Comparison of ENCODE assay signal across 21 cellular contexts in the genomic region with DNA sequence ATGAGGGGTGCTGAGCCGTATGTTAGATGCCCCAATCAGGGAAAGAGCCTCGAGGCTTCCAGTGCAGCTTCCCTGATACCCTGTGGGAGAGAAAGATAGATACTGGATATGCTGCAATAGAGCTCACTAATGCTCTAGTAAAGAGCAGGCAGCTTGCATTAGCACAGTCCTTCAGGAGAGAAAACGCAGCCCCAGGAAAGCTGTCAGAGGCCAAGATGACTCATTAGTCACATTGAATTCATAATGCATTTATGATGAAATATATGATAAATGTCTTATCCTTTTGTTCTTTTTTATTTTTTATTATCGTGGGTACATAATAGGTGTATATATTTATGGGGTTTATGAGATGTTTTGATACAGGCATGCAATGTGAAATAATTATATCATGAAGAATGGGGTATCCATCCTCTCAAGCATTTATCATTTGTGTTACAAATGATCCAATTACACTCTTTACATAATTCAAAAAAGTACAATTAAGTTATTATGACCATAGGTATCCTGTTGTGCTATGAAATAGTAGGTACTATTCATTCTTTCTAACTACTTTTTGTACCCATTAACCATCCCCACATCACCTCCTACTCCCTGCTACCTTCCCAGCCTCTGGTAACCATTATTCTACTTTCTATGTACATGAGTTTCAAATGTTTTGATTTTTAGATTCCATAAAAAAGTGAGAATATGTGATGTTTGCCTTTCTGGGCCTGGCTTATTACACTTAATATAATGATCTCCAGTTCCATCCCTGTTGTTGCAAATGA.
DNase-seq lines count a peak whose midpoint lies in the region; ATAC-seq and TF ChIP-seq lines count a peak whose summit lies in the region.
"Had no signal": no experiment of that assay in that cellular context is flagged by ENCODE, and none has a peak within 500 bp of the region (broad histone marks: within the 10 kb centered on the region; RNA-seq: fewer than 3 reads in every experiment).

No MANE protein-coding gene starts in this region.

- WGBS in mammary epithelial cell (ENCODE audit: low coverage, missing lambda C conversion rate) = 18% methylated on average over 4 of the region's 4 CpGs

- H3K4me3 ChIP-seq in right atrium auricular region (no peak overlapping the region), mammary epithelial cell (replicated peaks in 1 of 3; ENCODE audit: insufficient read depth in 1 of 3, low read depth in 2 of 3, low read length in 3 of 3) (no peak overlapping the region), fibroblast of villous mesenchyme (ENCODE audit: low read depth, low read length) (no peak overlapping the region)
- H3K4me3 ChIP-seq: heart right ventricle, neural progenitor cell, uterus had no signal

- no peaks in the 10 kb centered on the region for H3K36me3 ChIP-seq in right atrium auricular region
- H3K36me3 ChIP-seq in mammary epithelial cell (ENCODE audit: insufficient read depth, low read length) = no peaks in the 10 kb centered on the region
- H3K36me3 ChIP-seq: heart right ventricle, neural progenitor cell, uterus had no signal

- no peaks in the 10 kb centered on the region for H4K20me1 ChIP-seq in mammary epithelial cell (ENCODE audit: insufficient read depth, low read length)

- CTCF ChIA-PET in mammary epithelial cell (lab: Charles Lee; ENCODE audit: low non-redundant PET) = no interaction called here

- no peaks in the 10 kb centered on the region for H3K79me2 ChIP-seq in mammary epithelial cell (ENCODE audit: insufficient read depth, low read length)

- H3K36me3 Mint-ChIP-seq in activated naive CD8-positive, alpha-beta T cell treated with anti-CD3 and anti-CD28 coated beads for 36 hours = no peaks in the 10 kb centered on the region
- no peaks in the 10 kb centered on the region for H3K36me3 Mint-ChIP-seq in glutamatergic neuron (ENCODE audit: unreplicated experiment)
- H3K36me3 Mint-ChIP-seq: neural progenitor cell had no signal

- DNase-seq in right atrium auricular region (ENCODE audit: low spot score) (peak; percentile 46), left ventricle myocardium superior (no peak), mammary epithelial cell (peak; percentile 68), fibroblast of villous mesenchyme (ENCODE audit: low read depth) (peak; percentile 27), glutamatergic neuron (no peak)
- DNase-seq in activated naive CD8-positive, alpha-beta T cell treated with anti-CD3 and anti-CD28 coated beads for 36 hours = no peak
- no peak for DNase-seq in effector CD4-positive, alpha-beta T cell
- DNase-seq: ACHN; activated CD8-positive, alpha-beta T cell treated with anti-CD3 and anti-CD28 coated beads for 36 hours; activated naive CD8-positive, alpha-beta T cell treated with anti-CD3 and anti-CD28 coated beads, Interleukin-2, amount 50 U/mL, for 24 hours; GOT3; heart right ventricle; islet precursor cell; mesendoderm; retina; Right ventricle myocardium superior; stimulated activated naive CD8-positive, alpha-beta T cell treated with anti-CD3 and anti-CD28 coated beads, Interleukin-15, amount 100 ng/mL, for 72 hours; uterus had no signal

- H3K9me3 Mint-ChIP-seq in activated naive CD8-positive, alpha-beta T cell treated with anti-CD3 and anti-CD28 coated beads for 36 hours = no peaks in the 10 kb centered on the region
- peaks cover 5% of the 10 kb centered on the region for H3K9me3 Mint-ChIP-seq in glutamatergic neuron (ENCODE audit: unreplicated experiment)
- H3K9me3 Mint-ChIP-seq: activated CD8-positive, alpha-beta T cell treated with anti-CD3 and anti-CD28 coated beads for 36 hours; activated naive CD8-positive, alpha-beta T cell treated with anti-CD3 and anti-CD28 coated beads, Interleukin-2, amount 50 U/mL, for 24 hours; IgD-negative memory B cell; neural progenitor cell; stimulated activated naive CD8-positive, alpha-beta T cell treated with anti-CD3 and anti-CD28 coated beads, Interleukin-15, amount 100 ng/mL, for 72 hours had no signal

- H3K4me3 Mint-ChIP-seq in activated naive CD8-positive, alpha-beta T cell treated with anti-CD3 and anti-CD28 coated beads for 36 hours = no peak overlapping the region
- H3K4me3 Mint-ChIP-seq in glutamatergic neuron (ENCODE audit: unreplicated experiment) = no peak overlapping the region
- H3K4me3 Mint-ChIP-seq: activated CD8-positive, alpha-beta T cell treated with anti-CD3 and anti-CD28 coated beads for 36 hours; activated naive CD8-positive, alpha-beta T cell treated with anti-CD3 and anti-CD28 coated beads, Interleukin-2, amount 50 U/mL, for 24 hours; IgD-negative memory B cell; neural progenitor cell; stimulated activated naive CD8-positive, alpha-beta T cell treated with anti-CD3 and anti-CD28 coated beads, Interleukin-15, amount 100 ng/mL, for 72 hours had no signal

- no peak overlapping the region for H3K9ac ChIP-seq in mammary epithelial cell (ENCODE audit: insufficient read depth, low read length)
- H3K9ac ChIP-seq: neural progenitor cell had no signal

- ATAC-seq in left ventricle myocardium superior (no peak), HG02840 (IDR thresholded peaks at IDR 0.05; ENCODE audit: low FRiP score, unreplicated experiment) (no peak)
- ATAC-seq: activated CD8-positive, alpha-beta T cell treated with anti-CD3 and anti-CD28 coated beads for 36 hours; activated naive CD8-positive, alpha-beta T cell treated with anti-CD3 and anti-CD28 coated beads, Interleukin-2, amount 50 U/mL, for 24 hours; heart right ventricle; stimulated activated naive CD8-positive, alpha-beta T cell treated with anti-CD3 and anti-CD28 coated beads, Interleukin-15, amount 100 ng/mL, for 72 hours had no signal

- no peak overlapping the region for H3K27ac Mint-ChIP-seq in activated naive CD8-positive, alpha-beta T cell treated with anti-CD3 and anti-CD28 coated beads for 36 hours
- no peak overlapping the region for H3K27ac Mint-ChIP-seq in glutamatergic neuron (ENCODE audit: unreplicated experiment)
- H3K27ac Mint-ChIP-seq: activated CD8-positive, alpha-beta T cell treated with anti-CD3 and anti-CD28 coated beads for 36 hours; activated naive CD8-positive, alpha-beta T cell treated with anti-CD3 and anti-CD28 coated beads, Interleukin-2, amount 50 U/mL, for 24 hours; neural progenitor cell; stimulated activated naive CD8-positive, alpha-beta T cell treated with anti-CD3 and anti-CD28 coated beads, Interleukin-15, amount 100 ng/mL, for 72 hours had no signal

- no peak overlapping the region for H3K27ac ChIP-seq in right atrium auricular region
- H3K27ac ChIP-seq in mammary epithelial cell (ENCODE audit: insufficient read depth, low read depth, low read length) = no peak overlapping the region
- H3K27ac ChIP-seq: heart right ventricle, neural progenitor cell, uterus had no signal

- peaks cover 26% of the 10 kb centered on the region for H3K27me3 Mint-ChIP-seq in activated naive CD8-positive, alpha-beta T cell treated with anti-CD3 and anti-CD28 coated beads for 36 hours
- no peaks in the 10 kb centered on the region for H3K27me3 Mint-ChIP-seq in glutamatergic neuron (ENCODE audit: unreplicated experiment)
- H3K27me3 Mint-ChIP-seq: IgD-negative memory B cell had no signal

- H3K9me3 ChIP-seq in right atrium auricular region = no peaks in the 10 kb centered on the region
- H3K9me3 ChIP-seq in mammary epithelial cell (replicated peaks; ENCODE audit: insufficient read depth, low read length) = no peaks in the 10 kb centered on the region
- H3K9me3 ChIP-seq: heart right ventricle, uterus had no signal

- H3K4me2 ChIP-seq in mammary epithelial cell (ENCODE audit: insufficient read depth, low read depth, low read length) = no peak overlapping the region
- H3K4me2 ChIP-seq: neural progenitor cell had no signal

- intact Hi-C loops in left ventricle myocardium superior (cut with micrococcal nuclease) = no loop called here
- intact Hi-C loops in mammary epithelial cell (cut with micrococcal nuclease) = no loop called here

- dilution Hi-C loops in mammary epithelial cell (cut with HindIII; ENCODE audit: low sequenced_read_pairs) = no loop called here

- H3K27me3 ChIP-seq in right atrium auricular region = no peaks in the 10 kb centered on the region
- H3K27me3 ChIP-seq in mammary epithelial cell (ENCODE audit: insufficient read depth, low read length) = no peaks in the 10 kb centered on the region
- H3K27me3 ChIP-seq: uterus had no signal

- H3K4me1 Mint-ChIP-seq in activated naive CD8-positive, alpha-beta T cell treated with anti-CD3 and anti-CD28 coated beads for 36 hours = no peaks in the 10 kb centered on the region
- H3K4me1 Mint-ChIP-seq in glutamatergic neuron (ENCODE audit: low read depth, unreplicated experiment) = peaks cover 10% of the 10 kb centered on the region
- H3K4me1 Mint-ChIP-seq: activated naive CD8-positive, alpha-beta T cell treated with anti-CD3 and anti-CD28 coated beads, Interleukin-2, amount 50 U/mL, for 24 hours; stimulated activated naive CD8-positive, alpha-beta T cell treated with anti-CD3 and anti-CD28 coated beads, Interleukin-15, amount 100 ng/mL, for 72 hours had no signal

- in situ Hi-C loops in mammary epithelial cell (cut with MboI; ENCODE audit: low sequenced_read_pairs in 2 of 2) = no loop called here

- H3K4me1 ChIP-seq in right atrium auricular region (no peaks in the 10 kb centered on the region), mammary epithelial cell (ENCODE audit: insufficient read depth, low read length) (peaks cover 29% of the 10 kb centered on the region)
- H3K4me1 ChIP-seq: heart right ventricle, neural progenitor cell, uterus had no signal

- TF ChIP-seq CTCF in right atrium auricular region (IDR thresholded peaks at IDR 0.05) (no peak), mammary epithelial cell (conservative IDR thresholded peaks at IDR 0.05 in 1 of 2, IDR thresholded peaks at IDR 0.05 in 1 of 2; ENCODE audit: extremely low read depth in 1 of 2, insufficient read depth in 1 of 2, low read depth in 1 of 2, low read length in 2 of 2) (no peak), fibroblast of villous mesenchyme (IDR thresholded peaks at IDR 0.05; ENCODE audit: insufficient read depth, low read depth, low read length) (no peak), glutamatergic neuron (IDR thresholded peaks at IDR 0.05; ENCODE audit: partially characterized antibody, unreplicated experiment) (no peak)

- no TSS peak for BruUV-seq in mammary epithelial cell (replicated peaks; lab: Mats Ljungman, UMichigan)

- H2AFZ ChIP-seq in mammary epithelial cell (ENCODE audit: low read depth, low read length) = no peak overlapping the region
- H2AFZ ChIP-seq: neural progenitor cell had no signal

Comparison
In these comparisons a context has a peak if more than half of its experiments do, and no peak if none do; other contexts are left out.
1. DNase-seq: peak in right atrium auricular region (single experiment), mammary epithelial cell (single experiment) and fibroblast of villous mesenchyme (single experiment); none in left ventricle myocardium superior (single experiment), activated naive CD8-positive, alpha-beta T cell treated with anti-CD3 and anti-CD28 coated beads for 36 hours (single experiment), effector CD4-positive, alpha-beta T cell (single experiment) and glutamatergic neuron (single experiment).